ENCODE assay signal across 11 cellular contexts in the genomic region with DNA sequence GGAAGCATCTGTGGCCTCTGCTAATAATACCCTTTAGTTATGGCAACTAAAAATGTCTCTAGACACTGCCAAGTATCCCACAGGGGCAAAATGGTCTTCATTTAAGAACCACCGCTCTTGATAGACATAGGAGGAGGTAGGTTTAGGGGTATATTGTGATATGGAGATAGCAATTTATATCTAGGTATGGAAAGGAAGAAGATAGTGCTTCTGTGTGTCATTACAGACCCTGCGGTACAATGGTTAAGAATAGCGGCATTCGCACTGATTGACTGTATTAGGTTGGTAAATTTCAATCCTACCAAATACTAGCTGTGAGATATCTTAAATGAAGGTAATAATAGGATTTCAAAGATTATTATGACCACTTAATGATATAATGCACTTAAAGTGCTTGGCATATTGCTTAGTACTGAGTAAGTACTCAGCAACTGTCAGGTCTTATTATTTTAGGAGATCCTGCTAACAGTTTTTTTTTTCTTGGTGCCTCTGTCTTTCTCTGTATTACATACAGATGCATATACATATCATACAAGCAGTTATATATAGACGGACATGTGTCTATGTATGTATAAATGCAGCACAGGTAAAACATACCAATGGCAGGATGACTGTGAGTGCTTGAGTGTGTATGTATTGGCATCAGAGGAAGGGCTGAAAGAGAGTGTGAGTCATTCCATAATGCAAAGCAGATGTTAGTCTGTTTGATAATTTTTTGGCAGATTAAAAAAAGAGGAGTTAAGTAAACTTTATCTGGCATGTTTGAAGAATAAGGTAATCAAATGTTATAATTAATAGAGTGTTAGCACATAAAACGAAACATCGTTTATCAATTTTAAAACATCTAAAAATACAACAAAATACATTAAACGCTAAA. TPM values are rescaled to one million over a fixed set of nuclear protein-coding genes. Genes with fewer than 3 reads are reported as not detected.
A peak's percentile ranks its signal among the peaks of the same experiment; 100 is the strongest.
DNase-seq lines count a peak whose midpoint lies in the region; ATAC-seq, FAIRE-seq and TF ChIP-seq lines count a peak whose summit lies in the region.
"Had no signal": no experiment of that assay in that cellular context is flagged by ENCODE, and none has a peak within 500 bp of the region (broad histone marks: within the 10 kb centered on the region; RNA-seq: fewer than 3 reads in every experiment).

No MANE protein-coding gene starts in this region.

- intact Hi-C loops in left lung (cut with DNase I): no loop called here

- H3K4me1 ChIP-seq in DND-41 (ENCODE audit: insufficient read depth, low read length) (no peaks in the 10 kb centered on the region), left lung (no peaks in the 10 kb centered on the region)

- H3K36me3 ChIP-seq in DND-41 (ENCODE audit: insufficient read depth, low read length): no peaks in the 10 kb centered on the region
- H3K36me3 ChIP-seq in left lung: no peaks in the 10 kb centered on the region

- H3K9me3 ChIP-seq in DND-41 (ENCODE audit: insufficient read depth, low read length, severe bottlenecking): no peaks in the 10 kb centered on the region
- H3K9me3 ChIP-seq in left lung: no peaks in the 10 kb centered on the region

- no peak for TF ChIP-seq CTCF in DND-41 (IDR thresholded peaks at IDR 0.05; ENCODE audit: borderline replicate concordance, extremely low read depth, low read length, poor library complexity, severe bottlenecking)
- TF ChIP-seq CTCF in left lung (IDR thresholded peaks at IDR 0.05): no peak

- no peak overlapping the region for H3K9ac ChIP-seq in DND-41 (ENCODE audit: low read depth, low read length)

- no peak overlapping the region for H3K4me2 ChIP-seq in DND-41 (ENCODE audit: insufficient read depth, low read length)

- 0 out of 3 replicates have a peak, but pooled peaks have one; percentile 3 for ATAC-seq in DND-41 (ENCODE audit: insufficient read depth, low read depth)
- ATAC-seq in left lung: peak; percentile 25

- no peaks in the 10 kb centered on the region for H4K20me1 ChIP-seq in DND-41 (ENCODE audit: insufficient read depth, low read length)

- DNase-seq in DND-41 (no peak), HTR-8/SVneo (ENCODE audit: insufficient read length, low spot score) (no peak), amniotic stem cell (lab: John Stamatoyannopoulos, UW) (peak; percentile 35), left lung (no peak), hepatic stellate cell (ENCODE audit: low spot score) (no peak), caudate nucleus (lab: John Stamatoyannopoulos, UW) (no peak), kidney tubule cell (ENCODE audit: low spot score) (no peak)
- DNase-seq in stimulated activated CD4-positive, alpha-beta T cell treated with anti-CD3 and anti-CD28 coated beads, Interleukin-15, amount 100 ng/mL, for 24 hours: no peak
- DNase-seq: Calu3, NCI-H1436 treated with DMSO at 0.1 percent for 48 hours, substantia nigra had no signal

- H3K27ac ChIP-seq in DND-41 (ENCODE audit: low read length) (no peak overlapping the region), left lung (no peak overlapping the region), caudate nucleus (ENCODE audit: low read depth, low read length) (no peak overlapping the region)

- H3K4me3 ChIP-seq in DND-41 (ENCODE audit: low read depth in 1 of 2, low read length in 2 of 2) (no peak overlapping the region), left lung (no peak overlapping the region)

- no peak overlapping the region for H2AFZ ChIP-seq in DND-41 (ENCODE audit: low read depth, low read length)

- H3K27me3 ChIP-seq in DND-41 (ENCODE audit: insufficient read depth, low read length, poor library complexity) (no peaks in the 10 kb centered on the region), left lung (no peaks in the 10 kb centered on the region)

- FAIRE-seq in HTR-8/SVneo (lab: Jason Lieb, UNC): peak; percentile 20

- H3K79me2 ChIP-seq in DND-41 (ENCODE audit: insufficient read depth, low read length): no peaks in the 10 kb centered on the region

RNA-seq across cellular contexts. Expression of a gene that starts 50.0 kb away (rescaled TPM):
- total RNA-seq in left lung: 10 to 100 TPM; 11.0 to 14.2 TPM
